In genomic region chr7:45102785-45103712, GRCh38 we compare ENCODE assay signal across 24 cellular contexts. TPM values are rescaled to one million over a fixed set of nuclear protein-coding genes. Genes with fewer than 3 reads are reported as not detected.
"Had no signal": no experiment of that assay in that cellular context is flagged by ENCODE, and none has a peak within 500 bp of the region (broad histone marks: within the 10 kb centered on the region; RNA-seq: fewer than 3 reads in every experiment).

No MANE protein-coding gene starts in this region.

- DNase-seq: activated CD4-positive, alpha-beta T cell treated with anti-CD3 and anti-CD28 coated beads, Interleukin-2, amount 10 ng/mL, durations not matched to agents 24 days and 14 days; activated CD8-positive, alpha-beta memory T cell treated with anti-CD3 and anti-CD28 coated beads for 24 hours; activated CD8-positive, alpha-beta memory T cell treated with anti-CD3 and anti-CD28 coated beads, Interleukin-2, amount 50 U/mL, for 4 hours; activated gamma-delta T cell; dorsolateral prefrontal cortex; esophagus squamous epithelium; left cardiac atrium; mesenchymal stem cell; mucosa of descending colon; nucleus accumbens; stimulated activated CD4-positive, alpha-beta T cell treated with anti-CD3 and anti-CD28 coated beads, Interleukin-4, amount 100 ng/mL, for 1 hour; stimulated activated naive CD4-positive, alpha-beta T cell treated with Interleukin-2 at 50 U/mL for 16 hours; upper lobe of left lung had no signal

- H3K27ac ChIP-seq: adrenal gland, breast epithelium, dorsolateral prefrontal cortex, esophagus squamous epithelium, gastroesophageal sphincter, upper lobe of left lung, VCaP had no signal

- H3K4me1 ChIP-seq: breast epithelium had no signal

- H3K9me3 ChIP-seq: adrenal gland, breast epithelium, esophagus squamous epithelium, gastroesophageal sphincter, heart left ventricle, mucosa of descending colon, upper lobe of left lung had no signal

- H3K4me3 ChIP-seq: adrenal gland, breast epithelium, dorsolateral prefrontal cortex, esophagus squamous epithelium, gastroesophageal sphincter, heart left ventricle, mucosa of descending colon, upper lobe of left lung had no signal

- H3K9me3 Mint-ChIP-seq: activated CD4-positive, alpha-beta T cell treated with anti-CD3 and anti-CD28 coated beads, Interleukin-2, amount 10 ng/mL, durations not matched to agents 24 days and 14 days; activated naive CD4-positive, alpha-beta T cell treated with anti-CD3 and anti-CD28 coated beads, Interleukin-2, amount 50 U/mL, for 24 hours; central memory CD8-positive, alpha-beta T cell had no signal

- ATAC-seq: activated CD4-positive, CD25-positive, alpha-beta regulatory T cell treated with anti-CD3 and anti-CD28 coated beads, Interleukin-2, amount 50 U/mL, for 24 hours; gastroesophageal sphincter; left cardiac atrium; mucosa of descending colon; SK-N-SH treated with all-trans-retinoic acid at 6 μM for 48 hours had no signal

- H3K27me3 ChIP-seq: adrenal gland, breast epithelium, dorsolateral prefrontal cortex, esophagus squamous epithelium, gastroesophageal sphincter, heart left ventricle, upper lobe of left lung had no signal

- H3K27me3 Mint-ChIP-seq: activated CD4-positive, alpha-beta T cell treated with anti-CD3 and anti-CD28 coated beads, Interleukin-2, amount 10 ng/mL, durations not matched to agents 24 days and 14 days; activated naive CD4-positive, alpha-beta T cell treated with anti-CD3 and anti-CD28 coated beads, Interleukin-2, amount 50 U/mL, for 24 hours; central memory CD8-positive, alpha-beta T cell had no signal

- H3K27ac Mint-ChIP-seq: activated CD4-positive, alpha-beta T cell treated with anti-CD3 and anti-CD28 coated beads, Interleukin-2, amount 10 ng/mL, durations not matched to agents 24 days and 14 days; activated naive CD4-positive, alpha-beta T cell treated with anti-CD3 and anti-CD28 coated beads, Interleukin-2, amount 50 U/mL, for 24 hours had no signal

- H3K4me3 Mint-ChIP-seq: activated CD4-positive, alpha-beta T cell treated with anti-CD3 and anti-CD28 coated beads, Interleukin-2, amount 10 ng/mL, durations not matched to agents 24 days and 14 days; activated naive CD4-positive, alpha-beta T cell treated with anti-CD3 and anti-CD28 coated beads, Interleukin-2, amount 50 U/mL, for 24 hours; central memory CD8-positive, alpha-beta T cell had no signal

RNA-seq across cellular contexts. Expression of gene RAMP3, which starts 54.5 kb away (rescaled TPM):
- total RNA-seq: activated CD4-positive, alpha-beta T cell treated with anti-CD3 and anti-CD28 coated beads, Interleukin-2, amount 10 ng/mL, durations not matched to agents 24 days and 14 days; T-helper 2 cell treated with Interferon-gamma antibody and Interleukin-4, amounts not matched to agents 100 ng/mL and 5 ng/mL, for 36 hours had no signal
- polyA plus RNA-seq: neural cell had no signal
